Comparison of ENCODE assay signal across 8 cellular contexts in genomic region chr12:14768823-14769405, GRCh38. TPM values are rescaled to one million over a fixed set of nuclear protein-coding genes. Genes with fewer than 3 reads are reported as not detected.
DNase-seq lines count a peak whose midpoint lies in the region; ATAC-seq and TF ChIP-seq lines count a peak whose summit lies in the region.

No MANE protein-coding gene starts in this region.

- H3K27ac Mint-ChIP-seq in WTC11 (peak overlapping the region; percentile 100), nephron progenitor cell (peak overlapping the region; percentile 99)

- no peak for TF ChIP-seq POLR2A in vagina (IDR thresholded peaks at IDR 0.05)

- H3K36me3 Mint-ChIP-seq in WTC11 = peaks cover 34% of the 10 kb centered on the region
- H3K36me3 Mint-ChIP-seq in nephron progenitor cell (ENCODE audit: low read depth) = peaks cover 39% of the 10 kb centered on the region

- H3K9me3 ChIP-seq in vagina = no peaks in the 10 kb centered on the region

- H3K27ac ChIP-seq in vagina = peak overlapping the region; percentile 94

- POLR2A ChIA-PET in WTC11 (lab: Charles Lee) = interaction anchor here (0.6 to 3.2 kb wide), 9 partner anchors 13 to 1769 kb away, joined by 3 to 23 read pairs (median 4); partner anchors contain the start of genes C12orf60 and WBP11

- ATAC-seq in WTC11 (no peak), HG02759 (IDR thresholded peaks at IDR 0.05; ENCODE audit: unreplicated experiment) (no peak)

- H3K9me3 Mint-ChIP-seq in WTC11 (peaks cover 13% of the 10 kb centered on the region), nephron progenitor cell (peaks cover 26% of the 10 kb centered on the region)

- no peaks in the 10 kb centered on the region; the same call in 1 of the 2 replicates for H3K27me3 Mint-ChIP-seq in WTC11 (ENCODE audit: low read depth)
- H3K27me3 Mint-ChIP-seq in nephron progenitor cell (ENCODE audit: low read depth, poor library complexity) = peaks cover 4% of the 10 kb centered on the region

- peak overlapping the region; percentile 99 for H3K4me3 Mint-ChIP-seq in WTC11
- peak overlapping the region; percentile 99 for H3K4me3 Mint-ChIP-seq in nephron progenitor cell

- DNase-seq in GM12864 (ENCODE audit: low read depth) (no peak), WTC11 (ENCODE audit: low spot score) (peak; percentile 15), nephron progenitor cell (no peak), vagina (ENCODE audit: extremely low spot score in 2 of 2) (no peak), HCEC 1CT (no peak), NOMO-1 (lab: John Stamatoyannopoulos, UW; ENCODE audit: unreplicated experiment in 2 of 2) (no peak)
- peak; percentile 8 for DNase-seq in effector CD8-positive, alpha-beta T cell (lab: John Stamatoyannopoulos, UW)

- H3K27me3 ChIP-seq in vagina = no peaks in the 10 kb centered on the region

- peaks cover 24% of the 10 kb centered on the region for H3K4me1 ChIP-seq in vagina

- intact Hi-C loops in vagina (cut with DNase I) = no loop called here

- H3K4me1 Mint-ChIP-seq in WTC11 (peaks cover 40% of the 10 kb centered on the region), nephron progenitor cell (peaks cover 43% of the 10 kb centered on the region)

- TF ChIP-seq CTCF in GM12864 (IDR thresholded peaks at IDR 0.05; ENCODE audit: low read depth, low read length, missing control alignments) (no peak), WTC11 (IDR thresholded peaks at IDR 0.05) (no peak), nephron progenitor cell (IDR thresholded peaks at IDR 0.05) (no peak), vagina (IDR thresholded peaks at IDR 0.05) (no peak)

- CTCF ChIA-PET in WTC11 (lab: Charles Lee) = interaction anchor here (0.7 to 3.5 kb wide), 8 partner anchors 9 to 59 kb away, joined by 3 to 21 read pairs (median 6); partner anchors contain the start of genes C12orf60 and WBP11

- H3K36me3 ChIP-seq in vagina = no peaks in the 10 kb centered on the region

- H3K4me3 ChIP-seq in GM12864 (ENCODE audit: low read depth, low read length) (peak overlapping the region; percentile 91), vagina (peak overlapping the region; percentile 67 to 82)

TF ChIP-seq in WTC11, 78 proteins besides CTCF, POLR2A, EP300 and RAD21:
- no peak for TF ChIP-seq ZMAT4 (CRISPR knock-in tag; IDR thresholded peaks at IDR 0.05)
- TF ChIP-seq ZNF512 (CRISPR knock-in tag; IDR thresholded peaks at IDR 0.05; ENCODE audit: borderline replicate concordance) = no peak
- TF ChIP-seq AFF4 (CRISPR knock-in tag; IDR thresholded peaks at IDR 0.05; ENCODE audit: borderline replicate concordance) = no peak
- no peak for TF ChIP-seq TEAD1 (CRISPR knock-in tag; IDR thresholded peaks at IDR 0.05)
- no peak for TF ChIP-seq E2F1 (CRISPR knock-in tag; IDR thresholded peaks at IDR 0.05)
- TF ChIP-seq IRF1 (CRISPR knock-in tag; IDR thresholded peaks at IDR 0.05) = no peak
- no peak for TF ChIP-seq JAZF1 (CRISPR knock-in tag; IDR thresholded peaks at IDR 0.05)
- no peak for TF ChIP-seq ZNF396 (CRISPR knock-in tag; IDR thresholded peaks at IDR 0.05; ENCODE audit: borderline replicate concordance)
- TF ChIP-seq MXD4 (CRISPR knock-in tag; IDR thresholded peaks at IDR 0.05; ENCODE audit: borderline replicate concordance) = no peak
- TF ChIP-seq ZNF121 (CRISPR knock-in tag; IDR thresholded peaks at IDR 0.05) = no peak

RNA-seq across cellular contexts. Expression of gene WBP11, which starts 34.4 kb away (rescaled TPM):
- total RNA-seq in WTC11 (2021) = 98.4 to 111 TPM (median 102 TPM) in 3 replicates
- 12.8 TPM for total RNA-seq in vagina

RNA-seq across cellular contexts. Expression of gene C12orf60, which starts 34.6 kb away (rescaled TPM):
- total RNA-seq in WTC11 (2021) (1.3 to 2.0 TPM (median 1.8 TPM) in 3 replicates), vagina (0.74 TPM)

RNA-seq across cellular contexts. Expression of gene SMCO3, which starts 45.1 kb away (rescaled TPM):
- total RNA-seq in WTC11 (2021) (not detected in 3 replicates), vagina (not detected)

Comparison
In these comparisons a context has a peak if more than half of its experiments do, and no peak if none do; other contexts are left out.
1. DNase-seq: peak in WTC11 (single experiment) and effector CD8-positive, alpha-beta T cell (single experiment); none in GM12864 (single experiment), nephron progenitor cell (single experiment), vagina (0 of 2), HCEC 1CT (single experiment) and NOMO-1 (0 of 2).